Comparison of ENCODE assay signal across 1 cellular context in genomic region chr20:32288225-32288849, GRCh38.
A peak's percentile ranks its signal among the peaks of the same experiment; 100 is the strongest.
TF ChIP-seq lines count a peak whose summit lies in the region.

No MANE protein-coding gene starts in this region.

TF ChIP-seq in HepG2, 621 proteins besides CTCF, POLR2A, EP300 and RAD21 (continued from another document and continues in another):
- TF ChIP-seq ZSCAN20 (CRISPR knock-in tag; IDR thresholded peaks at IDR 0.05; ENCODE audit: borderline replicate concordance) (peak; percentile 90; the same call in 1 of the 2 replicates), ZNF761 (CRISPR knock-in tag; conservative IDR thresholded peaks at IDR 0.05) (no peak), STAT6 (CRISPR knock-in tag; IDR thresholded peaks at IDR 0.05; ENCODE audit: borderline replicate concordance) (no peak), GPN1 (CRISPR knock-in tag; IDR thresholded peaks at IDR 0.05; ENCODE audit: borderline replicate concordance) (no peak), ZNF251 (CRISPR knock-in tag; IDR thresholded peaks at IDR 0.05) (no peak), ZNF30 (CRISPR knock-in tag; IDR thresholded peaks at IDR 0.05) (no peak), TOPORS (CRISPR knock-in tag; IDR thresholded peaks at IDR 0.05) (no peak), PLRG1 (conservative IDR thresholded peaks at IDR 0.05) (no peak), SAFB2 (CRISPR knock-in tag; IDR thresholded peaks at IDR 0.05; ENCODE audit: borderline replicate concordance, low read depth) (no peak), ZSCAN21 (CRISPR knock-in tag; IDR thresholded peaks at IDR 0.05; ENCODE audit: borderline replicate concordance) (no peak), DNMT1 (CRISPR knock-in tag; IDR thresholded peaks at IDR 0.05) (no peak), MIER3 (CRISPR knock-in tag; IDR thresholded peaks at IDR 0.05; ENCODE audit: borderline replicate concordance) (no peak), RCOR2 (CRISPR knock-in tag; IDR thresholded peaks at IDR 0.05) (peak; percentile 83; the same call in 1 of the 2 replicates), XBP1 (CRISPR knock-in tag; IDR thresholded peaks at IDR 0.05) (peak; percentile 48; the same call in 1 of the 2 replicates), KDM4B (CRISPR knock-in tag; IDR thresholded peaks at IDR 0.05) (peak; percentile 93), ZSCAN31 (CRISPR knock-in tag; IDR thresholded peaks at IDR 0.05; ENCODE audit: low read depth) (no peak), HOMEZ (CRISPR knock-in tag; IDR thresholded peaks at IDR 0.05; ENCODE audit: low read depth) (peak; percentile 78), CHD2 (IDR thresholded peaks at IDR 0.05; ENCODE audit: low read depth, low read length) (no peak), RFX5 (IDR thresholded peaks at IDR 0.05; ENCODE audit: low read depth, low read length) (no peak), ATAD3A (CRISPR knock-in tag; IDR thresholded peaks at IDR 0.05) (no peak), AKNA (CRISPR knock-in tag; IDR thresholded peaks at IDR 0.05; ENCODE audit: borderline replicate concordance) (0 out of 2 replicates have a peak, but pooled peaks have one; percentile 54), ZNF773 (CRISPR knock-in tag; IDR thresholded peaks at IDR 0.05; ENCODE audit: borderline replicate concordance) (no peak), ZKSCAN5 (CRISPR knock-in tag; IDR thresholded peaks at IDR 0.05) (no peak), KAT8 (CRISPR knock-in tag; IDR thresholded peaks at IDR 0.05) (peak; percentile 75; the same call in 1 of the 2 replicates), ADNP (CRISPR knock-in tag; IDR thresholded peaks at IDR 0.05) (0 out of 2 replicates have a peak, but pooled peaks have one; percentile 67), YY1 (IDR thresholded peaks at IDR 0.05; ENCODE audit: insufficient read depth, insufficient replicate concordance, low read depth, low read length) (no peak), ZNF703 (CRISPR knock-in tag; IDR thresholded peaks at IDR 0.05; ENCODE audit: borderline replicate concordance) (no peak), REXO4 (CRISPR knock-in tag; IDR thresholded peaks at IDR 0.05; ENCODE audit: borderline replicate concordance) (no peak), KLF13 (CRISPR knock-in tag; IDR thresholded peaks at IDR 0.05) (no peak), SIX1 (CRISPR knock-in tag; IDR thresholded peaks at IDR 0.05; ENCODE audit: borderline replicate concordance) (peak; percentile 64; the same call in 1 of the 2 replicates), HDAC1 (CRISPR knock-in tag; IDR thresholded peaks at IDR 0.05) (no peak), SNAI1 (CRISPR knock-in tag; IDR thresholded peaks at IDR 0.05; ENCODE audit: borderline replicate concordance) (no peak), KDM6A (CRISPR knock-in tag; IDR thresholded peaks at IDR 0.05; ENCODE audit: low read depth) (peak; percentile 70; the same call in 1 of the 2 replicates), MTF2 (CRISPR knock-in tag; IDR thresholded peaks at IDR 0.05; ENCODE audit: borderline replicate concordance) (no peak), DNMT3B (CRISPR knock-in tag; conservative IDR thresholded peaks at IDR 0.05) (0 out of 2 replicates have a peak, but pooled peaks have one; percentile 43), PLSCR1 (CRISPR knock-in tag; IDR thresholded peaks at IDR 0.05; ENCODE audit: borderline replicate concordance) (no peak), ZNF335 (CRISPR knock-in tag; IDR thresholded peaks at IDR 0.05) (0 out of 2 replicates have a peak, but pooled peaks have one; percentile 14), MED1 (CRISPR knock-in tag; IDR thresholded peaks at IDR 0.05) (peak; percentile 92), USF2 (IDR thresholded peaks at IDR 0.05; ENCODE audit: low read depth, low read length) (no peak), USF2 (CRISPR knock-in tag; IDR thresholded peaks at IDR 0.05; ENCODE audit: borderline replicate concordance) (no peak), MAFG (CRISPR knock-in tag; IDR thresholded peaks at IDR 0.05) (no peak), RORA (CRISPR knock-in tag; IDR thresholded peaks at IDR 0.05) (no peak), STAG1 (CRISPR knock-in tag; IDR thresholded peaks at IDR 0.05) (0 out of 2 replicates have a peak, but pooled peaks have one; percentile 32)
- TF ChIP-seq, protein P1, sequence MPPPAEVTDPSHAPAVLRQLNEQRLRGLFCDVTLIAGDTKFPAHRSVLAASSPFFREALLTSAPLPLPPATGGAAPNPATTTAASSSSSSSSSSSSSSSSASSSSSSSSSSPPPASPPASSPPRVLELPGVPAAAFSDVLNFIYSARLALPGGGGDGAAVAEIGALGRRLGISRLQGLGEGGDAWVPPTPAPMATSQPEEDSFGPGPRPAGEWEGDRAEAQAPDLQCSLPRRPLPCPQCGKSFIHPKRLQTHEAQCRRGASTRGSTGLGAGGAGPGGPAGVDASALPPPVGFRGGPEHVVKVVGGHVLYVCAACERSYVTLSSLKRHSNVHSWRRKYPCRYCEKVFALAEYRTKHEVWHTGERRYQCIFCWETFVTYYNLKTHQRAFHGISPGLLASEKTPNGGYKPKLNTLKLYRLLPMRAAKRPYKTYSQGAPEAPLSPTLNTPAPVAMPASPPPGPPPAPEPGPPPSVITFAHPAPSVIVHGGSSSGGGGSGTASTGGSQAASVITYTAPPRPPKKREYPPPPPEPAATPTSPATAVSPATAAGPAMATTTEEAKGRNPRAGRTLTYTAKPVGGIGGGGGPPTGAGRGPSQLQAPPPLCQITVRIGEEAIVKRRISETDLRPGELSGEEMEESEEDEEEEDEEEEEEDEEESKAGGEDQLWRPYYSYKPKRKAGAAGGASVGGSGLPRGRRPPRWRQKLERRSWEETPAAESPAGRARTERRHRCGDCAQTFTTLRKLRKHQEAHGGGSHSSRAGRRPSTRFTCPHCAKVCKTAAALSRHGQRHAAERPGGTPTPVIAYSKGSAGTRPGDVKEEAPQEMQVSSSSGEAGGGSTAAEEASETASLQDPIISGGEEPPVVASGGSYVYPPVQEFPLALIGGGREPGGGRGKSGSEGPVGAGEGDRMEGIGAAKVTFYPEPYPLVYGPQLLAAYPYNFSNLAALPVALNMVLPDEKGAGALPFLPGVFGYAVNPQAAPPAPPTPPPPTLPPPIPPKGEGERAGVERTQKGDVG (CRISPR knock-in tag; IDR thresholded peaks at IDR 0.05; ENCODE audit: borderline replicate concordance) = no peak
- TF ChIP-seq, protein P2, sequence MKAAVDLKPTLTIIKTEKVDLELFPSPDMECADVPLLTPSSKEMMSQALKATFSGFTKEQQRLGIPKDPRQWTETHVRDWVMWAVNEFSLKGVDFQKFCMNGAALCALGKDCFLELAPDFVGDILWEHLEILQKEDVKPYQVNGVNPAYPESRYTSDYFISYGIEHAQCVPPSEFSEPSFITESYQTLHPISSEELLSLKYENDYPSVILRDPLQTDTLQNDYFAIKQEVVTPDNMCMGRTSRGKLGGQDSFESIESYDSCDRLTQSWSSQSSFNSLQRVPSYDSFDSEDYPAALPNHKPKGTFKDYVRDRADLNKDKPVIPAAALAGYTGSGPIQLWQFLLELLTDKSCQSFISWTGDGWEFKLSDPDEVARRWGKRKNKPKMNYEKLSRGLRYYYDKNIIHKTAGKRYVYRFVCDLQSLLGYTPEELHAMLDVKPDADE (CRISPR knock-in tag; IDR thresholded peaks at IDR 0.05) = no peak
- TF ChIP-seq, protein P3, sequence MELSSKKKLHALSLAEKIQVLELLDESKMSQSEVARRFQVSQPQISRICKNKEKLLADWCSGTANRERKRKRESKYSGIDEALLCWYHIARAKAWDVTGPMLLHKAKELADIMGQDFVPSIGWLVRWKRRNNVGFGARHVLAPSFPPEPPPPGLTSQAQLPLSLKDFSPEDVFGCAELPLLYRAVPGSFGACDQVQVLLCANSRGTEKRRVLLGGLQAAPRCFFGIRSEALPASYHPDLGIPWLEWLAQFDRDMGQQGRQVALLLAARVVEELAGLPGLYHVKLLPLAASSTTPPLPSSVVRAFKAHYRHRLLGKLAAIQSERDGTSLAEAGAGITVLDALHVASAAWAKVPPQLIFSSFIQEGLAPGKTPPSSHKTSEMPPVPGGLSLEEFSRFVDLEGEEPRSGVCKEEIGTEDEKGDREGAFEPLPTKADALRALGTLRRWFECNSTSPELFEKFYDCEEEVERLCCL (CRISPR knock-in tag; IDR thresholded peaks at IDR 0.05; ENCODE audit: borderline replicate concordance) = no peak
